ENCODE assay signal across 8 cellular contexts in genomic region chr14:55026441-55026792, GRCh38. TPM values are rescaled to one million over a fixed set of nuclear protein-coding genes. Genes with fewer than 3 reads are reported as not detected.
DNase-seq lines count a peak whose midpoint lies in the region; ATAC-seq and TF ChIP-seq lines count a peak whose summit lies in the region.

No MANE protein-coding gene starts in this region.

- peaks cover 54% of the 10 kb centered on the region for H3K4me1 Mint-ChIP-seq in brain

- no peaks in the 10 kb centered on the region for H3K9me3 Mint-ChIP-seq in brain

- H3K27ac ChIP-seq in left ventricle myocardium inferior (replicated peaks), result peak overlapping the region; percentile 90

- peaks cover 13% of the 10 kb centered on the region for H3K27me3 Mint-ChIP-seq in brain

- ATAC-seq in GM19351 (IDR thresholded peaks at IDR 0.05; ENCODE audit: unreplicated experiment), result no peak
- ATAC-seq in HG02759 (IDR thresholded peaks at IDR 0.05; ENCODE audit: unreplicated experiment), result no peak
- ATAC-seq in GM18517 (IDR thresholded peaks at IDR 0.05; ENCODE audit: unreplicated experiment), result no peak

- DNase-seq in left ventricle myocardium inferior, result no peak
- DNase-seq in cardiac septum (ENCODE audit: low spot score), result no peak
- DNase-seq in posterior cingulate gyrus, result no peak

- H3K4me3 ChIP-seq in left ventricle myocardium inferior (peak overlapping the region; percentile 82), mononuclear cell (ENCODE audit: low read length) (peak overlapping the region; percentile 63)

- H3K27me3 ChIP-seq in left ventricle myocardium inferior (ENCODE audit: low read depth) (no peaks in the 10 kb centered on the region), mononuclear cell (ENCODE audit: insufficient read depth, low read length) (no peaks in the 10 kb centered on the region)

- H3K4me3 Mint-ChIP-seq in brain, result peak overlapping the region; percentile 85 to 95 (median 93)

- intact Hi-C loops in left ventricle myocardium inferior (cut with micrococcal nuclease) (no loop called here), cardiac septum (cut with DNase I) (loop anchor here (2.0 kb wide), 1 partner anchor 24 kb away; the partner anchor contains the start of gene MAPK1IP1L), posterior cingulate gyrus (cut with DNase I) (no loop called here)

- H3K36me3 ChIP-seq in left ventricle myocardium inferior, result no peaks in the 10 kb centered on the region

- H3K36me3 Mint-ChIP-seq in brain, result peaks cover 4% of the 10 kb centered on the region

- H3K4me1 ChIP-seq in left ventricle myocardium inferior (peaks cover 54% of the 10 kb centered on the region), mononuclear cell (ENCODE audit: insufficient read depth, low read length) (peaks cover 22% of the 10 kb centered on the region)

- peak overlapping the region; percentile 46 to 95 (median 88) for H3K27ac Mint-ChIP-seq in brain

- TF ChIP-seq CTCF in left ventricle myocardium inferior (IDR thresholded peaks at IDR 0.05; ENCODE audit: borderline replicate concordance), result no peak
- TF ChIP-seq CTCF in brain (conservative IDR thresholded peaks at IDR 0.05), result no peak

- H3K9me3 ChIP-seq in left ventricle myocardium inferior (replicated peaks) (no peaks in the 10 kb centered on the region), mononuclear cell (ENCODE audit: low read depth, low read length) (no peaks in the 10 kb centered on the region)

RNA-seq across cellular contexts. Expression of gene WDHD1, which starts 0.5 kb away (rescaled TPM):
- 1.3 TPM for total RNA-seq in left ventricle myocardium inferior
- 1.8 TPM for total RNA-seq in cardiac septum
- polyA plus RNA-seq in brain (ENCODE audit: insufficient read depth, low read depth, low replicate concordance), result 7.4 TPM
- 2.1 TPM for total RNA-seq in mononuclear cell

RNA-seq across cellular contexts. Expression of gene SOCS4, which starts 0.6 kb away (rescaled TPM):
- total RNA-seq in left ventricle myocardium inferior (18.1 TPM), cardiac septum (19.8 TPM), mononuclear cell (14.7 TPM)
- polyA plus RNA-seq in brain (ENCODE audit: insufficient read depth, low read depth, low replicate concordance), result 3.2 TPM

RNA-seq across cellular contexts. Expression of gene MAPK1IP1L, which starts 25.0 kb away (rescaled TPM):
- total RNA-seq in left ventricle myocardium inferior (68.2 TPM), cardiac septum (75.2 TPM), mononuclear cell (96.1 TPM)
- polyA plus RNA-seq in brain (ENCODE audit: insufficient read depth, low read depth, low replicate concordance), result 91.1 TPM
